Comparison of ENCODE assay signal across 35 cellular contexts in the genomic region with DNA sequence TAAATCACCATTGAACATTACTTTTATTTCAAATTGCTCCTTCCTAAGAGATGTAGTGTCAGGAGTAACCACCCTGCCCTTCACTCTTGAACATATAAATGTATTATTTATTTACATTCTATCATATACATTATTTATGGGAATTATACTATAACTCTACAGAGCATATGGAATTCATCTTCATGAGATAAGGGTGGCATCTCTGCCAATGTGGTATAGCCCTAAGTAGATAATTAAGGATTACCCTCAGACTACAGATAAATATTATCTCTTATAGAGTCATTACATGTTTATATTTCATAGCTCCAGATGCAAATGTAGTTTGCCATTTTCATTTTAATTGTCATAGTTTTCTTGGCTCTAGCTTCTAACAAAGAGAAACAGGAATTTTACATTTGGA. TPM values are rescaled to one million over a fixed set of nuclear protein-coding genes. Genes with fewer than 3 reads are reported as not detected.
"Had no signal": no experiment of that assay in that cellular context is flagged by ENCODE, and none has a peak within 500 bp of the region (broad histone marks: within the 10 kb centered on the region; RNA-seq: fewer than 3 reads in every experiment).

No MANE protein-coding gene starts in this region.

- DNase-seq: activated CD4-positive, alpha-beta T cell treated with anti-CD3 and anti-CD28 coated beads for 1 hour; activated CD4-positive, alpha-beta T cell treated with anti-CD3 and anti-CD28 coated beads for 4 hours; activated CD4-positive, alpha-beta T cell treated with anti-CD3 and anti-CD28 coated beads, Interleukin-2, amount 10 ng/mL, durations not matched to agents 7 days and 5 days; activated CD4-positive, alpha-beta T cell treated with anti-CD3 and anti-CD28 coated beads, Interleukin-2, amount 50 U/mL, for 4 hours; activated CD8-positive, alpha-beta memory T cell treated with anti-CD3 and anti-CD28 coated beads for 24 hours; activated CD8-positive, alpha-beta T cell treated with anti-CD3 and anti-CD28 coated beads for 36 hours; activated effector memory CD4-positive, alpha-beta T cell treated with Interleukin-2 at 50 U/mL for 16 hours; activated gamma-delta T cell treated with Interleukin-2 at 50 U/mL for 16 hours; activated naive CD4-positive, alpha-beta T cell treated with anti-CD3 and anti-CD28 coated beads, Interleukin-2, amount 50 U/mL, for 16 hours; activated naive CD4-positive, alpha-beta T cell treated with Interleukin-2 at 50 U/mL for 16 hours; activated T-cell treated with anti-CD3 and anti-CD28 coated beads, Interleukin-2, amount 50 U/mL, for 4 hours; amniotic stem cell; anterior cingulate cortex; brain microvascular endothelial cell; caudate nucleus; cortex of kidney; dermis blood vessel endothelial cell; effector CD4-positive, alpha-beta T cell; effector memory CD8-positive, alpha-beta T cell; foreskin keratinocyte; gastrocnemius medialis; glutamatergic neuron; heart left ventricle; T-helper 2 cell had no signal

- H3K27me3 Mint-ChIP-seq: effector memory CD8-positive, alpha-beta T cell had no signal

- H3K36me3 Mint-ChIP-seq: activated naive CD8-positive, alpha-beta T cell; WTC11 had no signal

- H3K4me1 ChIP-seq: foreskin keratinocyte, gastrocnemius medialis had no signal

- ATAC-seq: activated CD8-positive, alpha-beta T cell treated with anti-CD3 and anti-CD28 coated beads for 36 hours; activated T-cell treated with anti-CD3 and anti-CD28 coated beads, Interleukin-2, amount 50 U/mL, for 4 hours; activated T-helper 17 cell treated with anti-CD3 and anti-CD28 coated beads, Interleukin-2, amount 50 U/mL, for 72 hours; effector memory CD8-positive, alpha-beta T cell; foreskin keratinocyte; gastrocnemius medialis; heart left ventricle; WTC11 had no signal

- H3K4me3 ChIP-seq: gastrocnemius medialis, heart left ventricle had no signal

- FAIRE-seq: astrocyte, bronchial epithelial cell, colon, endothelial cell of umbilical vein, TTC549 had no signal

- H3K9me3 Mint-ChIP-seq: activated CD4-positive, alpha-beta T cell treated with anti-CD3 and anti-CD28 coated beads, Interleukin-2, amount 10 ng/mL, durations not matched to agents 7 days and 5 days; activated CD8-positive, alpha-beta T cell treated with anti-CD3 and anti-CD28 coated beads for 36 hours; activated T-cell treated with anti-CD3 and anti-CD28 coated beads, Interleukin-2, amount 50 U/mL, for 4 hours; activated T-helper 17 cell treated with anti-CD3 and anti-CD28 coated beads, Interleukin-2, amount 50 U/mL, for 72 hours; effector memory CD8-positive, alpha-beta T cell; WTC11 had no signal

- H3K36me3 ChIP-seq: brain microvascular endothelial cell, gastrocnemius medialis had no signal

- H3K27ac Mint-ChIP-seq: activated CD4-positive, alpha-beta T cell treated with anti-CD3 and anti-CD28 coated beads, Interleukin-2, amount 10 ng/mL, durations not matched to agents 7 days and 5 days; activated CD8-positive, alpha-beta T cell treated with anti-CD3 and anti-CD28 coated beads for 36 hours; activated naive CD8-positive, alpha-beta T cell; activated T-helper 17 cell treated with anti-CD3 and anti-CD28 coated beads, Interleukin-2, amount 50 U/mL, for 72 hours; effector memory CD8-positive, alpha-beta T cell; WTC11 had no signal

- H3K27me3 ChIP-seq: foreskin keratinocyte, gastrocnemius medialis, heart left ventricle had no signal

- H3K27ac ChIP-seq: brain microvascular endothelial cell, epithelial cell of prostate, foreskin keratinocyte, gastrocnemius medialis, VCaP had no signal

- H3K4me1 Mint-ChIP-seq: activated CD4-positive, alpha-beta T cell treated with anti-CD3 and anti-CD28 coated beads, Interleukin-2, amount 10 ng/mL, durations not matched to agents 7 days and 5 days; activated T-helper 17 cell treated with anti-CD3 and anti-CD28 coated beads, Interleukin-2, amount 50 U/mL, for 72 hours; WTC11 had no signal

- H3K4me3 Mint-ChIP-seq: activated CD4-positive, alpha-beta T cell treated with anti-CD3 and anti-CD28 coated beads, Interleukin-2, amount 10 ng/mL, durations not matched to agents 7 days and 5 days; activated CD8-positive, alpha-beta T cell treated with anti-CD3 and anti-CD28 coated beads for 36 hours; activated naive CD8-positive, alpha-beta T cell; activated T-cell treated with anti-CD3 and anti-CD28 coated beads, Interleukin-2, amount 50 U/mL, for 4 hours; activated T-helper 17 cell treated with anti-CD3 and anti-CD28 coated beads, Interleukin-2, amount 50 U/mL, for 72 hours; effector memory CD8-positive, alpha-beta T cell; WTC11 had no signal

- H3K9me3 ChIP-seq: gastrocnemius medialis, heart left ventricle had no signal

RNA-seq across cellular contexts. Expression of a gene that starts 17.3 kb away (rescaled TPM):
- total RNA-seq: activated CD4-positive, alpha-beta T cell treated with anti-CD3 and anti-CD28 coated beads, Interleukin-2, amount 10 ng/mL, durations not matched to agents 7 days and 5 days; activated CD8-positive, alpha-beta T cell treated with anti-CD3 and anti-CD28 coated beads for 36 hours; activated T-helper 17 cell treated with anti-CD3 and anti-CD28 coated beads, Interleukin-2, amount 50 U/mL, for 72 hours; T-helper 1 cell treated with Interleukin-12 subunit alpha and Interleukin-12 subunit beta and Interleukin-4 antibody, amounts not matched to agents 30 ng/mL and 1 ng/mL, for 36 hours had no signal
